9 cellular contexts compared by ENCODE assay signal in genomic region chr1:3910769-3911520, GRCh38.
DNase-seq lines count a peak whose midpoint lies in the region; ATAC-seq lines count a peak whose summit lies in the region.
"Had no signal": no experiment of that assay in that cellular context is flagged by ENCODE, and none has a peak within 500 bp of the region (broad histone marks: within the 10 kb centered on the region; RNA-seq: fewer than 3 reads in every experiment).

No MANE protein-coding gene starts in this region.

- no peaks in the 10 kb centered on the region for H3K27me3 ChIP-seq in iPS-15b (ENCODE audit: control insufficient read depth, insufficient read depth, low read length)

- H3K9me3 ChIP-seq in iPS-15b (ENCODE audit: control insufficient read depth, insufficient read depth, low read length) = no peaks in the 10 kb centered on the region
- H3K9me3 ChIP-seq: neutrophil had no signal

- no peaks in the 10 kb centered on the region for H3K9me3 Mint-ChIP-seq in T-helper 2 cell treated with Interferon-gamma antibody and Interleukin-4, amounts not matched to agents 5 μg/mL and 100 μg/mL, for 36 hours

- H3K4me1 ChIP-seq in iPS-15b (ENCODE audit: control insufficient read depth, insufficient read depth, low read length) = peaks cover 2% of the 10 kb centered on the region

- peaks cover 6% of the 10 kb centered on the region for H3K4me1 Mint-ChIP-seq in T-helper 2 cell treated with Interferon-gamma antibody and Interleukin-4, amounts not matched to agents 5 μg/mL and 100 μg/mL, for 36 hours (ENCODE audit: low read depth)

- no peak overlapping the region for H3K4me3 Mint-ChIP-seq in T-helper 2 cell treated with Interferon-gamma antibody and Interleukin-4, amounts not matched to agents 5 μg/mL and 100 μg/mL, for 36 hours

- H3K9ac ChIP-seq in iPS-15b (ENCODE audit: low read depth, low read length) = peak overlapping the region; percentile 24

- H3K27ac Mint-ChIP-seq in T-helper 2 cell treated with Interferon-gamma antibody and Interleukin-4, amounts not matched to agents 5 μg/mL and 100 μg/mL, for 36 hours = no peak overlapping the region

- H3K27me3 Mint-ChIP-seq in T-helper 2 cell treated with Interferon-gamma antibody and Interleukin-4, amounts not matched to agents 5 μg/mL and 100 μg/mL, for 36 hours (ENCODE audit: low read depth) = no peaks in the 10 kb centered on the region

- no peak for ATAC-seq in HG02840 (IDR thresholded peaks at IDR 0.05; ENCODE audit: low FRiP score, unreplicated experiment)

- peak overlapping the region; percentile 13 for H3K4me3 ChIP-seq in iPS-15b (ENCODE audit: low read depth, low read length)

- H3K36me3 ChIP-seq in iPS-15b (ENCODE audit: control insufficient read depth, insufficient read depth, low read length) = no peaks in the 10 kb centered on the region
- H3K36me3 ChIP-seq: neutrophil had no signal

- DNase-seq in NCI-H2081 (lab: John Stamatoyannopoulos, UW) = peak; percentile 70 to 71
- DNase-seq in NCI-H2081 treated with DMSO at 0.1 percent for 48 hours (lab: John Stamatoyannopoulos, UW) = no peak
- DNase-seq in MV-4-11 (lab: John Stamatoyannopoulos, UW) = peak; percentile 28
- DNase-seq in T-helper 2 cell treated with Interferon-gamma antibody and Interleukin-4, amounts not matched to agents 5 μg/mL and 100 μg/mL, for 36 hours (ENCODE audit: low spot score) = peak; percentile 51
- DNase-seq in astrocyte of the hippocampus (ENCODE audit: low read depth, low spot score) = peak; percentile 82
- peak; percentile 57 to 75 for DNase-seq in stimulated activated CD4-positive, alpha-beta T cell treated with anti-CD3 and anti-CD28 coated beads, Interleukin-12 subunit alpha, Interleukin-12 subunit beta, amount 100 ng/mL, for 24 hours (ENCODE audit: low read depth in 2 of 2)

- no peaks in the 10 kb centered on the region for H3K36me3 Mint-ChIP-seq in T-helper 2 cell treated with Interferon-gamma antibody and Interleukin-4, amounts not matched to agents 5 μg/mL and 100 μg/mL, for 36 hours (ENCODE audit: low read depth)
